ENCODE assay signal across 1 cellular context in the genomic region with DNA sequence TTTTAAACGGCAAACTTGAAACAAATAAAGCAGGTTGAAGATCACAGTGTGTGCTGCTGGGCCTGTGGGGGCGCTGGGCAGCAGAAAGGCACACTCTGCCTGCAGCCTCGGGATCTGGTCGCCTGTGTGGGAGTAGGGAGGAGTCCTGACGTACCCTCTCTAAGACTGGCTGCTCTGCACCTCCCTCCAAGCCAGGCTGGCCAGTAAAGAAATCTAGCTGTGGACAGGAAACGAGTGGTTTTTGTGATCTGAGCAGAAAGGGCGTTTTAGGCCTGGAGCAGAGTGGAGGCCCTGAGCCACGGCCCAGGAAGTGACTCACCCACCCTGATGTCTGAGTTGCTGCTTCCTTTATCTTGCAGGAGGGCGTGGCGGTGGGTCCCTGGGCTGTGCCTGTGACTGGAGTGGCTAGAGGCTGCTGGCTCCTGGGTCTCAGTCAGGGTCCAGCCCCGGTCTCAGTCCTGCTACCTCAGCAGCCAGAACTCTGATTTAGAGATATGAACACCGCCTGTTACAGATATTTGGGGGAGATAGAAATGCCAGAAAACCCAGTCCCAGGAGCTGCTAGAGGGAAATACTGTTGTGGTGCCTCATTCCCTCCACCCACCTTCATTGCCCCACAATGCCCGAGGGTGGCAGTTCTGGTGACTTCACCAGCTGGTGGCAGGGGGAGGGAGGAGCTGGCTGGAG.
TF ChIP-seq lines count a peak whose summit lies in the region.

No MANE protein-coding gene starts in this region.

TF ChIP-seq in GM23338, 12 proteins besides CTCF, POLR2A, EP300 and RAD21:
- TF ChIP-seq, protein P1, sequence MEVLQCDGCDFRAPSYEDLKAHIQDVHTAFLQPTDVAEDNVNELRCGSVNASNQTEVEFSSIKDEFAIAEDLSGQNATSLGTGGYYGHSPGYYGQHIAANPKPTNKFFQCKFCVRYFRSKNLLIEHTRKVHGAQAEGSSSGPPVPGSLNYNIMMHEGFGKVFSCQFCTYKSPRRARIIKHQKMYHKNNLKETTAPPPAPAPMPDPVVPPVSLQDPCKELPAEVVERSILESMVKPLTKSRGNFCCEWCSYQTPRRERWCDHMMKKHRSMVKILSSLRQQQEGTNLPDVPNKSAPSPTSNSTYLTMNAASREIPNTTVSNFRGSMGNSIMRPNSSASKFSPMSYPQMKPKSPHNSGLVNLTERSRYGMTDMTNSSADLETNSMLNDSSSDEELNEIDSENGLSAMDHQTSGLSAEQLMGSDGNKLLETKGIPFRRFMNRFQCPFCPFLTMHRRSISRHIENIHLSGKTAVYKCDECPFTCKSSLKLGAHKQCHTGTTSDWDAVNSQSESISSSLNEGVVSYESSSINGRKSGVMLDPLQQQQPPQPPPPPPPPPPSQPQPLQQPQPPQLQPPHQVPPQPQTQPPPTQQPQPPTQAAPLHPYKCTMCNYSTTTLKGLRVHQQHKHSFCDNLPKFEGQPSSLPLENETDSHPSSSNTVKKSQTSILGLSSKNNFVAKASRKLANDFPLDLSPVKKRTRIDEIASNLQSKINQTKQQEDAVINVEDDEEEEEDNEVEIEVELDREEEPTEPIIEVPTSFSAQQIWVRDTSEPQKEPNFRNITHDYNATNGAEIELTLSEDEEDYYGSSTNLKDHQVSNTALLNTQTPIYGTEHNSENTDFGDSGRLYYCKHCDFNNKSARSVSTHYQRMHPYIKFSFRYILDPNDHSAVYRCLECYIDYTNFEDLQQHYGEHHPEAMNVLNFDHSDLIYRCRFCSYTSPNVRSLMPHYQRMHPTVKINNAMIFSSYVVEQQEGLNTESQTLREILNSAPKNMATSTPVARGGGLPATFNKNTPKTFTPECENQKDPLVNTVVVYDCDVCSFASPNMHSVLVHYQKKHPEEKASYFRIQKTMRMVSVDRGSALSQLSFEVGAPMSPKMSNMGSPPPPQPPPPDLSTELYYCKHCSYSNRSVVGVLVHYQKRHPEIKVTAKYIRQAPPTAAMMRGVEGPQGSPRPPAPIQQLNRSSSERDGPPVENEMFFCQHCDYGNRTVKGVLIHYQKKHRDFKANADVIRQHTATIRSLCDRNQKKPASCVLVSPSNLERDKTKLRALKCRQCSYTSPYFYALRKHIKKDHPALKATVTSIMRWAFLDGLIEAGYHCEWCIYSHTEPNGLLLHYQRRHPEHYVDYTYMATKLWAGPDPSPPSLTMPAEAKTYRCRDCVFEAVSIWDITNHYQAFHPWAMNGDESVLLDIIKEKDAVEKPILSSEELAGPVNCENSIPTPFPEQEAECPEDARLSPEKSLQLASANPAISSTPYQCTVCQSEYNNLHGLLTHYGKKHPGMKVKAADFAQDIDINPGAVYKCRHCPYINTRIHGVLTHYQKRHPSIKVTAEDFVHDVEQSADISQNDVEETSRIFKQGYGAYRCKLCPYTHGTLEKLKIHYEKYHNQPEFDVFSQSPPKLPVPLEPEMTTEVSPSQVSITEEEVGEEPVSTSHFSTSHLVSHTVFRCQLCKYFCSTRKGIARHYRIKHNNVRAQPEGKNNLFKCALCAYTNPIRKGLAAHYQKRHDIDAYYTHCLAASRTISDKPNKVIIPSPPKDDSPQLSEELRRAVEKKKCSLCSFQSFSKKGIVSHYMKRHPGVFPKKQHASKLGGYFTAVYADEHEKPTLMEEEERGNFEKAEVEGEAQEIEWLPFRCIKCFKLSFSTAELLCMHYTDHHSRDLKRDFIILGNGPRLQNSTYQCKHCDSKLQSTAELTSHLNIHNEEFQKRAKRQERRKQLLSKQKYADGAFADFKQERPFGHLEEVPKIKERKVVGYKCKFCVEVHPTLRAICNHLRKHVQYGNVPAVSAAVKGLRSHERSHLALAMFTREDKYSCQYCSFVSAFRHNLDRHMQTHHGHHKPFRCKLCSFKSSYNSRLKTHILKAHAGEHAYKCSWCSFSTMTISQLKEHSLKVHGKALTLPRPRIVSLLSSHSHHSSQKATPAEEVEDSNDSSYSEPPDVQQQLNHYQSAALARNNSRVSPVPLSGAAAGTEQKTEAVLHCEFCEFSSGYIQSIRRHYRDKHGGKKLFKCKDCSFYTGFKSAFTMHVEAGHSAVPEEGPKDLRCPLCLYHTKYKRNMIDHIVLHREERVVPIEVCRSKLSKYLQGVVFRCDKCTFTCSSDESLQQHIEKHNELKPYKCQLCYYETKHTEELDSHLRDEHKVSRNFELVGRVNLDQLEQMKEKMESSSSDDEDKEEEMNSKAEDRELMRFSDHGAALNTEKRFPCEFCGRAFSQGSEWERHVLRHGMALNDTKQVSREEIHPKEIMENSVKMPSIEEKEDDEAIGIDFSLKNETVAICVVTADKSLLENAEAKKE (CRISPR knock-in tag; IDR thresholded peaks at IDR 0.05): no peak
- TF ChIP-seq, protein P2, sequence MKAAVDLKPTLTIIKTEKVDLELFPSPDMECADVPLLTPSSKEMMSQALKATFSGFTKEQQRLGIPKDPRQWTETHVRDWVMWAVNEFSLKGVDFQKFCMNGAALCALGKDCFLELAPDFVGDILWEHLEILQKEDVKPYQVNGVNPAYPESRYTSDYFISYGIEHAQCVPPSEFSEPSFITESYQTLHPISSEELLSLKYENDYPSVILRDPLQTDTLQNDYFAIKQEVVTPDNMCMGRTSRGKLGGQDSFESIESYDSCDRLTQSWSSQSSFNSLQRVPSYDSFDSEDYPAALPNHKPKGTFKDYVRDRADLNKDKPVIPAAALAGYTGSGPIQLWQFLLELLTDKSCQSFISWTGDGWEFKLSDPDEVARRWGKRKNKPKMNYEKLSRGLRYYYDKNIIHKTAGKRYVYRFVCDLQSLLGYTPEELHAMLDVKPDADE (IDR thresholded peaks at IDR 0.05): no peak
- TF ChIP-seq POLR2AphosphoS5 (IDR thresholded peaks at IDR 0.05; ENCODE audit: low read depth) (peak; percentile 30; the same call in 1 of the 2 replicates), EZH2phosphoT487 (IDR thresholded peaks at IDR 0.05; ENCODE audit: unreplicated experiment) (no peak), ZNF331 (CRISPR knock-in tag; IDR thresholded peaks at IDR 0.05; ENCODE audit: low read depth) (no peak), NANOG (IDR thresholded peaks at IDR 0.05; ENCODE audit: borderline replicate concordance) (no peak), CREB1 (CRISPR knock-in tag; IDR thresholded peaks at IDR 0.05; ENCODE audit: low read depth) (peak; percentile 32; the same call in 1 of the 2 replicates), STAT1 (IDR thresholded peaks at IDR 0.05; ENCODE audit: unreplicated experiment) (no peak), ZNF114 (CRISPR knock-in tag; IDR thresholded peaks at IDR 0.05) (no peak), EZH2 (IDR thresholded peaks at IDR 0.05; ENCODE audit: low read depth, unreplicated experiment) (no peak)
